23 cellular contexts compared by ENCODE assay signal in the genomic region with DNA sequence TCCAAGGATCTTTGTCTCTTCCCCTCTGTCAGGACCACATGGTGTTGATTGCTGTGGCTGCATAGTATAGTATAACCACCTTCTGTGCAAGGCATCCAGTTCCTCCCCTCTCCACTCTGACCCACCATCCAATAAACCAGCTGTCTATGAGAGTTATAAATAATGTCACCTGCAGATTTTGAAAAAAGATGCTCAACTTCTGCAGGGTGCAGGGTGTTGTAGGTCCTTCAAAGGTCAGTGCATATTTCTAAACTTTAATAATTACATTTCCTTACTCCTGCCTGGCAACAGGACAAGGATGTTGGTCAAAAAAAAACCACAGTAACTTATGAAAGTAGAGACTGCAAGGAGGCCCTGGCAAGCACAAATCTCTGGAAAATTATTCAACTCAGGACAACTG.
A peak's percentile ranks its signal among the peaks of the same experiment; 100 is the strongest.
DNase-seq lines count a peak whose midpoint lies in the region; ATAC-seq, FAIRE-seq and TF ChIP-seq lines count a peak whose summit lies in the region.
"Had no signal": no experiment of that assay in that cellular context is flagged by ENCODE, and none has a peak within 500 bp of the region (broad histone marks: within the 10 kb centered on the region; RNA-seq: fewer than 3 reads in every experiment).

No MANE protein-coding gene starts in this region.

- H3K9me3 Mint-ChIP-seq in MCF 10A (ENCODE audit: unreplicated experiment) (no peaks in the 10 kb centered on the region), natural killer cell (no peaks in the 10 kb centered on the region)
- H3K9me3 Mint-ChIP-seq: activated T-helper 17 cell treated with anti-CD3 and anti-CD28 coated beads, Interleukin-2, amount 50 U/mL, for 72 hours; stimulated activated naive CD8-positive, alpha-beta T cell treated with anti-CD3 and anti-CD28 coated beads, Interleukin-15, Interleukin-2, amounts not matched to agents 100 ng/mL and 50 ng/mL, for 24 hours; T-helper 2 cell treated with Interferon-gamma antibody and Interleukin-4, amounts not matched to agents 5 μg/mL and 100 μg/mL, for 36 hours had no signal

- H3K27ac Mint-ChIP-seq in MCF 10A (ENCODE audit: low read depth, unreplicated experiment), result peak overlapping the region; percentile 97
- no peak overlapping the region for H3K27ac Mint-ChIP-seq in natural killer cell
- H3K27ac Mint-ChIP-seq: activated T-helper 17 cell treated with anti-CD3 and anti-CD28 coated beads, Interleukin-2, amount 50 U/mL, for 72 hours; CD4-positive, CD25-positive, alpha-beta regulatory T cell; memory B cell; neural progenitor cell; stimulated activated naive CD8-positive, alpha-beta T cell treated with anti-CD3 and anti-CD28 coated beads, Interleukin-15, Interleukin-2, amounts not matched to agents 100 ng/mL and 50 ng/mL, for 24 hours; T-helper 2 cell treated with Interferon-gamma antibody and Interleukin-4, amounts not matched to agents 5 μg/mL and 100 μg/mL, for 36 hours had no signal

- ATAC-seq in A549 (no peak), natural killer cell (no peak)
- ATAC-seq: activated T-helper 17 cell treated with anti-CD3 and anti-CD28 coated beads, Interleukin-2, amount 50 U/mL, for 72 hours; heart left ventricle had no signal

- intact Hi-C loops in MCF 10A (cut with micrococcal nuclease) (no loop called here), natural killer cell (cut with micrococcal nuclease) (no loop called here)

- H3K27me3 Mint-ChIP-seq in MCF 10A (ENCODE audit: insufficient read depth, unreplicated experiment) (no peaks in the 10 kb centered on the region), natural killer cell (ENCODE audit: low read depth in 2 of 2) (peaks cover 4 to 19% of the 10 kb centered on the region in 2 donors)
- H3K27me3 Mint-ChIP-seq: activated T-helper 17 cell treated with anti-CD3 and anti-CD28 coated beads, Interleukin-2, amount 50 U/mL, for 72 hours; CD4-positive, CD25-positive, alpha-beta regulatory T cell; memory B cell had no signal

- H3K4me3 Mint-ChIP-seq in MCF 10A (ENCODE audit: unreplicated experiment), result no peak overlapping the region
- H3K4me3 Mint-ChIP-seq in natural killer cell, result no peak overlapping the region
- H3K4me3 Mint-ChIP-seq: activated T-helper 17 cell treated with anti-CD3 and anti-CD28 coated beads, Interleukin-2, amount 50 U/mL, for 72 hours; CD4-positive, CD25-positive, alpha-beta regulatory T cell; memory B cell; neural progenitor cell; stimulated activated naive CD8-positive, alpha-beta T cell treated with anti-CD3 and anti-CD28 coated beads, Interleukin-15, Interleukin-2, amounts not matched to agents 100 ng/mL and 50 ng/mL, for 24 hours; T-helper 2 cell treated with Interferon-gamma antibody and Interleukin-4, amounts not matched to agents 5 μg/mL and 100 μg/mL, for 36 hours had no signal

- peaks cover 71% of the 10 kb centered on the region for H3K4me1 ChIP-seq in A549
- H3K4me1 ChIP-seq: colonic mucosa had no signal

- TF ChIP-seq POLR2A in A549 (IDR thresholded peaks at IDR 0.05; ENCODE audit: low read length), result no peak

- POLR2A ChIA-PET in A549 (lab: Yijun Ruan, JAX), result no interaction called here
- POLR2A ChIA-PET in MCF 10A (lab: Yijun Ruan, JAX), result interaction anchor here (1.4 to 6.6 kb wide), 6 partner anchors 18 to 207 kb away, joined by 3 to 85 read pairs (median 36); a partner anchor contains a TSS

- FAIRE-seq in A549 (lab: Jason Lieb, UNC), result no peak

- TF ChIP-seq CTCF in A549 (IDR thresholded peaks at IDR 0.05) (no peak), MCF 10A (IDR thresholded peaks at IDR 0.05; ENCODE audit: unreplicated experiment) (no peak), natural killer cell (IDR thresholded peaks at IDR 0.05) (no peak)

- H3K27ac ChIP-seq in A549, result peak overlapping the region; percentile 95
- H3K27ac ChIP-seq: colonic mucosa, neural progenitor cell had no signal

- TF ChIP-seq RAD21 in A549 (conservative IDR thresholded peaks at IDR 0.05 in 1 of 2, IDR thresholded peaks at IDR 0.05 in 1 of 2), result no peak

- peak overlapping the region; percentile 63; the same call in 2 of the 3 replicates for H3K4me2 ChIP-seq in A549
- H3K4me2 ChIP-seq: neural progenitor cell had no signal

- TF ChIP-seq EP300 in A549 (IDR thresholded peaks at IDR 0.05), result no peak

- H3K36me3 Mint-ChIP-seq in MCF 10A (ENCODE audit: insufficient read depth, unreplicated experiment) (peaks cover 15% of the 10 kb centered on the region), natural killer cell (no peaks in the 10 kb centered on the region)
- H3K36me3 Mint-ChIP-seq: CD4-positive, CD25-positive, alpha-beta regulatory T cell; neural progenitor cell had no signal

- no peak overlapping the region for H3K4me3 ChIP-seq in A549
- H3K4me3 ChIP-seq: adrenal gland, colonic mucosa, heart left ventricle, neural progenitor cell had no signal

- CTCF ChIA-PET in A549 (lab: Yijun Ruan, JAX), result interaction anchor here (1.1 kb wide), 1 partner anchor 14 kb away, joined by 5 read pairs; no protein-coding TSS in a partner anchor
- CTCF ChIA-PET in MCF 10A (lab: Yijun Ruan, JAX), result interaction anchor here (1.3 kb wide), 1 partner anchor 18 kb away, joined by 4 read pairs; no protein-coding TSS in a partner anchor

- no TSS peak for BruUV-seq in MCF 10A (replicated peaks; lab: Mats Ljungman, UMichigan)

- H3K9me3 ChIP-seq in A549, result peaks cover 15% of the 10 kb centered on the region; the same call in 2 of the 3 replicates
- H3K9me3 ChIP-seq: adrenal gland, colonic mucosa had no signal

- DNase-seq in A549 (ENCODE audit: low read depth in 1 of 2, low spot score in 1 of 2), result no peak
- peak; percentile 50 for DNase-seq in NCI-H2171 (lab: John Stamatoyannopoulos, UW)
- DNase-seq in MCF 10A (ENCODE audit: unreplicated experiment), result no peak
- peak; percentile 33 for DNase-seq in kidney tubule cell (ENCODE audit: low spot score)
- DNase-seq in Kasumi-1 (lab: John Stamatoyannopoulos, UW), result no peak
- DNase-seq in amniotic stem cell (lab: John Stamatoyannopoulos, UW), result no peak
- DNase-seq in NCI-H1105 (lab: John Stamatoyannopoulos, UW), result no peak
- no peak for DNase-seq in natural killer cell
- DNase-seq: ACHN; activated CD4-positive, CD25-positive, alpha-beta regulatory T cell; CD4-positive, CD25-positive, alpha-beta regulatory T cell; colonic mucosa; DND-41; heart left ventricle; islet precursor cell; NCI-H1436 treated with DMSO at 0.1 percent for 48 hours; NCI-H345 had no signal

- H3K4me1 Mint-ChIP-seq in MCF 10A (ENCODE audit: insufficient read depth, unreplicated experiment), result peaks cover 47% of the 10 kb centered on the region
- no peaks in the 10 kb centered on the region for H3K4me1 Mint-ChIP-seq in natural killer cell
- H3K4me1 Mint-ChIP-seq: activated T-helper 17 cell treated with anti-CD3 and anti-CD28 coated beads, Interleukin-2, amount 50 U/mL, for 72 hours; CD4-positive, CD25-positive, alpha-beta regulatory T cell had no signal

TF ChIP-seq in A549, 52 proteins besides CTCF, POLR2A, EP300 and RAD21:
- TF ChIP-seq, protein P1, sequence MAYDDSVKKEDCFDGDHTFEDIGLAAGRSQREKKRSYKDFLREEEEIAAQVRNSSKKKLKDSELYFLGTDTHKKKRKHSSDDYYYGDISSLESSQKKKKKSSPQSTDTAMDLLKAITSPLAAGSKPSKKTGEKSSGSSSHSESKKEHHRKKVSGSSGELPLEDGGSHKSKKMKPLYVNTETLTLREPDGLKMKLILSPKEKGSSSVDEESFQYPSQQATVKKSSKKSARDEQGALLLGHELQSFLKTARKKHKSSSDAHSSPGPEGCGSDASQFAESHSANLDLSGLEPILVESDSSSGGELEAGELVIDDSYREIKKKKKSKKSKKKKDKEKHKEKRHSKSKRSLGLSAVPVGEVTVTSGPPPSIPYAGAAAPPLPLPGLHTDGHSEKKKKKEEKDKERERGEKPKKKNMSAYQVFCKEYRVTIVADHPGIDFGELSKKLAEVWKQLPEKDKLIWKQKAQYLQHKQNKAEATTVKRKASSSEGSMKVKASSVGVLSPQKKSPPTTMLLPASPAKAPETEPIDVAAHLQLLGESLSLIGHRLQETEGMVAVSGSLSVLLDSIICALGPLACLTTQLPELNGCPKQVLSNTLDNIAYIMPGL (CRISPR knock-in tag; IDR thresholded peaks at IDR 0.05; ENCODE audit: borderline replicate concordance), result no peak
- TF ChIP-seq HOXA7 (CRISPR knock-in tag; IDR thresholded peaks at IDR 0.05), result no peak
- TF ChIP-seq PHF8 (IDR thresholded peaks at IDR 0.05; ENCODE audit: borderline replicate concordance, low read depth), result no peak
- no peak for TF ChIP-seq HDAC2 (IDR thresholded peaks at IDR 0.05)
- TF ChIP-seq ZSCAN20 (CRISPR knock-in tag; IDR thresholded peaks at IDR 0.05), result no peak
- TF ChIP-seq, protein P2, sequence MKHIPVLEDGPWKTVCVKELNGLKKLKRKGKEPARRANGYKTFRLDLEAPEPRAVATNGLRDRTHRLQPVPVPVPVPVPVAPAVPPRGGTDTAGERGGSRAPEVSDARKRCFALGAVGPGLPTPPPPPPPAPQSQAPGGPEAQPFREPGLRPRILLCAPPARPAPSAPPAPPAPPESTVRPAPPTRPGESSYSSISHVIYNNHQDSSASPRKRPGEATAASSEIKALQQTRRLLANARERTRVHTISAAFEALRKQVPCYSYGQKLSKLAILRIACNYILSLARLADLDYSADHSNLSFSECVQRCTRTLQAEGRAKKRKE (CRISPR knock-in tag; IDR thresholded peaks at IDR 0.05; ENCODE audit: low read depth), result no peak
- no peak for TF ChIP-seq EHMT2 (IDR thresholded peaks at IDR 0.05; ENCODE audit: low read depth)
- TF ChIP-seq RFX5 (IDR thresholded peaks at IDR 0.05), result no peak
- no peak for TF ChIP-seq CEBPB (IDR thresholded peaks at IDR 0.05)
- no peak for TF ChIP-seq POLR2AphosphoS2 (conservative IDR thresholded peaks at IDR 0.05; ENCODE audit: low read length)
- TF ChIP-seq, protein P3, sequence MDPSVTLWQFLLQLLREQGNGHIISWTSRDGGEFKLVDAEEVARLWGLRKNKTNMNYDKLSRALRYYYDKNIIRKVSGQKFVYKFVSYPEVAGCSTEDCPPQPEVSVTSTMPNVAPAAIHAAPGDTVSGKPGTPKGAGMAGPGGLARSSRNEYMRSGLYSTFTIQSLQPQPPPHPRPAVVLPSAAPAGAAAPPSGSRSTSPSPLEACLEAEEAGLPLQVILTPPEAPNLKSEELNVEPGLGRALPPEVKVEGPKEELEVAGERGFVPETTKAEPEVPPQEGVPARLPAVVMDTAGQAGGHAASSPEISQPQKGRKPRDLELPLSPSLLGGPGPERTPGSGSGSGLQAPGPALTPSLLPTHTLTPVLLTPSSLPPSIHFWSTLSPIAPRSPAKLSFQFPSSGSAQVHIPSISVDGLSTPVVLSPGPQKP (IDR thresholded peaks at IDR 0.05; ENCODE audit: low read depth, low read length), result no peak
- TF ChIP-seq BHLHE40 (IDR thresholded peaks at IDR 0.05; ENCODE audit: low read depth, low read length), result no peak
- no peak for TF ChIP-seq SREBF2 (IDR thresholded peaks at IDR 0.05)
- no peak for TF ChIP-seq CBX8 (IDR thresholded peaks at IDR 0.05)
- no peak for TF ChIP-seq CHD2 (IDR thresholded peaks at IDR 0.05; ENCODE audit: low read length, partially characterized antibody)

Comparison
In these comparisons a context has a peak if more than half of its experiments do, and no peak if none do; other contexts are left out.
1. DNase-seq: peak in NCI-H2171 (single experiment) and kidney tubule cell (single experiment); none in A549 (0 of 2), MCF 10A (single experiment), Kasumi-1 (0 of 2), amniotic stem cell (single experiment), NCI-H1105 (single experiment) and natural killer cell (single experiment).